17 cellular contexts compared by ENCODE assay signal in genomic region chr4:55123791-55124190, GRCh38. TPM values are rescaled to one million over a fixed set of nuclear protein-coding genes. Genes with fewer than 3 reads are reported as not detected.
A peak's percentile ranks its signal among the peaks of the same experiment; 100 is the strongest.
DNase-seq lines count a peak whose midpoint lies in the region; ATAC-seq and TF ChIP-seq lines count a peak whose summit lies in the region.
"Had no signal": no experiment of that assay in that cellular context is flagged by ENCODE, and none has a peak within 500 bp of the region (broad histone marks: within the 10 kb centered on the region; RNA-seq: fewer than 3 reads in every experiment).

No MANE protein-coding gene starts in this region.

- ATAC-seq in psoas muscle (no peak), GM18909 (IDR thresholded peaks at IDR 0.05; ENCODE audit: poor library complexity, unreplicated experiment) (no peak), GM18867 (IDR thresholded peaks at IDR 0.05; ENCODE audit: unreplicated experiment) (no peak), GM18861 (IDR thresholded peaks at IDR 0.05; ENCODE audit: unreplicated experiment) (no peak)
- ATAC-seq: K562; naive thymus-derived CD8-positive, alpha-beta T cell; SK-N-SH treated with all-trans-retinoic acid at 6 μM for 48 hours had no signal

- peak overlapping the region in 4 of 5 experiments; percentile 84 to 92 (median 89) for H3K4me3 Mint-ChIP-seq in brain

- H3K9ac ChIP-seq in ES-I3 (ENCODE audit: low read depth, low read length): peak overlapping the region; percentile 81
- H3K9ac ChIP-seq: GM23248 had no signal

- H3K4me1 Mint-ChIP-seq in brain: peaks cover 24% of the 10 kb centered on the region

- peaks cover 70% of the 10 kb centered on the region for H3K27me3 Mint-ChIP-seq in brain

- intact Hi-C loops in psoas muscle (cut with DNase I): no loop called here

- no peaks in the 10 kb centered on the region for H3K36me3 Mint-ChIP-seq in brain

- H3K9me3 Mint-ChIP-seq in brain: peaks cover 0 to 6% (median 2%) of the 10 kb centered on the region in 5 experiments

- H3K36me3 ChIP-seq in ES-I3 (ENCODE audit: insufficient read depth, low read length) (0 out of 2 replicates have a peak, but pooled peaks cover 2% of the 10 kb centered on the region), psoas muscle (ENCODE audit: insufficient read depth in 1 of 2, low read depth in 1 of 2) (no peaks in the 10 kb centered on the region)

- H3K4me3 ChIP-seq in iPS-11a (ENCODE audit: low read depth, low read length) (peak overlapping the region; percentile 77), psoas muscle (peak overlapping the region; percentile 65)
- H3K4me3 ChIP-seq: GM23248, K562 had no signal

- no peak overlapping the region for H3K27ac Mint-ChIP-seq in brain
- H3K27ac Mint-ChIP-seq: naive thymus-derived CD8-positive, alpha-beta T cell had no signal

- WGBS in psoas muscle, 3 donors: 37 to 57% (median 48%) methylated on average over 6 of the region's 6 CpGs

- H3K27me3 ChIP-seq in psoas muscle (ENCODE audit: insufficient read depth in 3 of 3, low read length in 2 of 3): peaks cover 0 to 25% (median 6%) of the 10 kb centered on the region in 3 donors

- DNase-seq in psoas muscle (no peak), DMS53 treated with DMSO at 0.1 percent for 48 hours (lab: John Stamatoyannopoulos, UW; ENCODE audit: unreplicated experiment) (no peak)
- DNase-seq: activated gamma-delta T cell; effector CD8-positive, alpha-beta T cell; GM23248; kidney glomerular epithelial cell; naive thymus-derived CD8-positive, alpha-beta T cell; stimulated activated naive CD4-positive, alpha-beta T cell had no signal

- TF ChIP-seq CTCF in brain (conservative IDR thresholded peaks at IDR 0.05): no peak
- TF ChIP-seq CTCF in psoas muscle (IDR thresholded peaks at IDR 0.05): no peak

- H3K4me1 ChIP-seq in ES-I3 (ENCODE audit: insufficient read depth, low read length) (no peaks in the 10 kb centered on the region; the same call in 1 of the 2 replicates), psoas muscle (no peaks in the 10 kb centered on the region)

- no peaks in the 10 kb centered on the region for H3K9me3 ChIP-seq in ES-I3 (ENCODE audit: control insufficient read depth, insufficient read depth, low read length)
- no peaks in the 10 kb centered on the region for H3K9me3 ChIP-seq in psoas muscle

- H3K27ac ChIP-seq in psoas muscle: peak overlapping the region; percentile 30
- H3K27ac ChIP-seq: GM23248 had no signal

RNA-seq across cellular contexts. Expression of gene KDR, which starts 1.6 kb away (rescaled TPM):
- polyA plus RNA-seq in brain (ENCODE audit: insufficient read depth, low read depth, low replicate concordance) (5.9 TPM), psoas muscle (1 to 10 TPM; 3.6 to 4.9 (median 4.5) TPM)
- total RNA-seq in psoas muscle: 10 to 100 TPM in 2 of 4 donors, 1 to 10 TPM in 2; 6.1 to 19.4 (median 10.2) TPM
- total RNA-seq: GM23248; naive thymus-derived CD8-positive, alpha-beta T cell; OCI-LY7 had no signal
- polyA plus RNA-seq: K562; naive thymus-derived CD8-positive, alpha-beta T cell had no signal
